ENCODE assay signal across 1 cellular context in the genomic region with DNA sequence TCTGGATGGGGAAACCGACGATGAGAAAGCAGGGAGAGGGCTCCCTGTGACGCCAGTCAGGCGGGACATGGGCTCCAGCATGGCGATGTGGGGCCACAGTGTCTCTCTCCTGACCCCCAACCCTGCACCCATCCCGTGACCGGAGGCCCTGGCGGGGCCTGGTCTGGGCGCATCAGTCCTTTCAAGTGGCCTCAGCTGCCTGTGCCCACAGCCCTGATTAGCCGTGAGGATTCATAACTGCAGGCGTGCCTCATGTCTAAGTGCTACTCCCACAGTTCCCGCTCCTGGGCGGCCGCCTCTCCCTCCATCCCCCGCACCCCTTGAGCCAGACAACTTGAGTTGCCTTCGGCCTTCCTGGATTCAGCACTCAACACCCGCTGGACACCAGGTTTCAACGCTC.
TF ChIP-seq lines count a peak whose summit lies in the region.

No MANE protein-coding gene starts in this region.

TF ChIP-seq in IMR-90, 13 proteins besides CTCF, POLR2A, EP300 and RAD21 (continued from another document):
- TF ChIP-seq USF2 (IDR thresholded peaks at IDR 0.05; ENCODE audit: low read depth, low read length) (no peak), MAZ (IDR thresholded peaks at IDR 0.05; ENCODE audit: borderline replicate concordance, low read depth, low read length) (no peak)
